ENCODE assay signal across 8 cellular contexts in genomic region chr19:13764821-13765394, GRCh38. TPM values are rescaled to one million over a fixed set of nuclear protein-coding genes. Genes with fewer than 3 reads are reported as not detected.
A peak's percentile ranks its signal among the peaks of the same experiment; 100 is the strongest.
DNase-seq lines count a peak whose midpoint lies in the region; ATAC-seq, FAIRE-seq and TF ChIP-seq lines count a peak whose summit lies in the region.

No MANE protein-coding gene starts in this region.

- H3K27ac ChIP-seq in DND-41 (ENCODE audit: low read length), result peak overlapping the region; percentile 35; the same call in 1 of the 2 replicates

- H3K36me3 Mint-ChIP-seq in osteocyte (ENCODE audit: unreplicated experiment), result peaks cover 10% of the 10 kb centered on the region

- H3K27ac Mint-ChIP-seq in osteocyte (ENCODE audit: unreplicated experiment), result peak overlapping the region; percentile 62

- H3K27me3 Mint-ChIP-seq in osteocyte (ENCODE audit: unreplicated experiment), result no peaks in the 10 kb centered on the region

- H4K20me1 ChIP-seq in DND-41 (ENCODE audit: insufficient read depth, low read length), result peaks cover 11% of the 10 kb centered on the region; the same call in 1 of the 2 replicates

- peak overlapping the region; percentile 76 for H3K4me3 Mint-ChIP-seq in osteocyte (ENCODE audit: unreplicated experiment)

- H3K4me1 Mint-ChIP-seq in osteocyte (ENCODE audit: unreplicated experiment), result peaks cover 13% of the 10 kb centered on the region

- peak overlapping the region; percentile 67 for H2AFZ ChIP-seq in DND-41 (ENCODE audit: low read depth, low read length)

- no peak for FAIRE-seq in GM12892 (lab: Jason Lieb, UNC)

- peaks cover 56% of the 10 kb centered on the region for H3K36me3 ChIP-seq in DND-41 (ENCODE audit: insufficient read depth, low read length)

- no peak for TF ChIP-seq POLR2A in GM12892 (IDR thresholded peaks at IDR 0.05; ENCODE audit: low read depth, low read length)

- peaks cover 24% of the 10 kb centered on the region for H3K79me2 ChIP-seq in DND-41 (ENCODE audit: insufficient read depth, low read length)

- peak overlapping the region; percentile 62 to 75; a peak in 3 of 4 replicates for H3K4me3 ChIP-seq in DND-41 (ENCODE audit: low read depth in 1 of 2, low read length in 2 of 2)
- H3K4me3 ChIP-seq in LNCaP clone FGC (ENCODE audit: low read depth, low read length), result peak overlapping the region; percentile 68
- H3K4me3 ChIP-seq in fibroblast of the aortic adventitia (ENCODE audit: low read depth, low read length), result peak overlapping the region; percentile 89

- no peaks in the 10 kb centered on the region for H3K27me3 ChIP-seq in DND-41 (ENCODE audit: insufficient read depth, low read length, poor library complexity)

- ATAC-seq in DND-41 (ENCODE audit: insufficient read depth, low read depth), result peak; percentile 52
- ATAC-seq in HG02798 (IDR thresholded peaks at IDR 0.05; ENCODE audit: poor library complexity, unreplicated experiment), result no peak
- no peak for ATAC-seq in GM18873 (IDR thresholded peaks at IDR 0.05; ENCODE audit: low FRiP score, unreplicated experiment)

- H3K4me1 ChIP-seq in DND-41 (ENCODE audit: insufficient read depth, low read length), result peaks cover 22% of the 10 kb centered on the region

- peak overlapping the region; percentile 62 for H3K9ac ChIP-seq in DND-41 (ENCODE audit: low read depth, low read length)

- H3K9me3 ChIP-seq in DND-41 (ENCODE audit: insufficient read depth, low read length, severe bottlenecking), result no peaks in the 10 kb centered on the region

- H3K9me3 Mint-ChIP-seq in osteocyte (ENCODE audit: unreplicated experiment), result no peaks in the 10 kb centered on the region

- TF ChIP-seq CTCF in DND-41 (IDR thresholded peaks at IDR 0.05; ENCODE audit: borderline replicate concordance, extremely low read depth, low read length, poor library complexity, severe bottlenecking) (no peak), LNCaP clone FGC (IDR thresholded peaks at IDR 0.05; ENCODE audit: control insufficient read depth, extremely low read depth, insufficient read depth) (no peak), fibroblast of the aortic adventitia (IDR thresholded peaks at IDR 0.05; ENCODE audit: insufficient read depth, low read length) (no peak), osteocyte (IDR thresholded peaks at IDR 0.05) (no peak)

- peak; percentile 44 for DNase-seq in DND-41
- DNase-seq in LNCaP clone FGC (ENCODE audit: low read depth), result no peak
- DNase-seq in activated T-helper 1 cell treated with Interleukin-2 at 50 U/mL for 16 hours (ENCODE audit: low read depth), result peak; percentile 10
- no peak for DNase-seq in fibroblast of the aortic adventitia (ENCODE audit: low read depth)
- no peak for DNase-seq in osteocyte (ENCODE audit: extremely low spot score, unreplicated experiment)
- no peak for DNase-seq in GM12892 (ENCODE audit: insufficient read length)

- H3K4me2 ChIP-seq in DND-41 (ENCODE audit: insufficient read depth, low read length), result peak overlapping the region; percentile 96

RNA-seq across cellular contexts. Expression of gene MRI1, which starts 0.6 kb away (rescaled TPM):
- 24.0 and 71.3 TPM in 2 replicates for total RNA-seq in fibroblast of the aortic adventitia (ENCODE audit: low replicate concordance)
- total RNA-seq in osteocyte, result 18.6 and 22.5 TPM in 2 replicates
- polyA plus RNA-seq in GM12892 (2012; ENCODE audit: missing spikeins), result 14.7 TPM

RNA-seq across cellular contexts. Expression of gene C19orf53, which starts 9.3 kb away (rescaled TPM):
- total RNA-seq in fibroblast of the aortic adventitia (ENCODE audit: low replicate concordance), result 43.3 and 78.0 TPM in 2 replicates
- total RNA-seq in osteocyte, result 82.4 and 86.6 TPM in 2 replicates
- polyA plus RNA-seq in GM12892 (2012; ENCODE audit: missing spikeins), result 218 TPM

RNA-seq across cellular contexts. Expression of gene ZSWIM4, which starts 30.3 kb away (rescaled TPM):
- total RNA-seq in fibroblast of the aortic adventitia (ENCODE audit: low replicate concordance) (0.57 and 6.7 TPM in 2 replicates), osteocyte (14.0 and 15.1 TPM in 2 replicates)
- 1.8 TPM for polyA plus RNA-seq in GM12892 (2012; ENCODE audit: missing spikeins)

Comparison
In these comparisons a context has a peak if more than half of its experiments do, and no peak if none do; other contexts are left out.
1. DNase-seq: peak in DND-41 (single experiment) and activated T-helper 1 cell treated with Interleukin-2 at 50 U/mL for 16 hours (single experiment); none in LNCaP clone FGC (single experiment), fibroblast of the aortic adventitia (single experiment), osteocyte (single experiment) and GM12892 (single experiment).
2. Peak in every context shown above with its lines, with median percentiles within 50 percentile points of each other: H3K4me3 ChIP-seq.